Comparison of ENCODE assay signal across 1 cellular context in genomic region chr13:94362411-94362909, GRCh38.
TF ChIP-seq lines count a peak whose summit lies in the region.

No MANE protein-coding gene starts in this region.

TF ChIP-seq in WTC11, 78 proteins besides CTCF, POLR2A, EP300 and RAD21 (continued from another document):
- TF ChIP-seq, protein P1, sequence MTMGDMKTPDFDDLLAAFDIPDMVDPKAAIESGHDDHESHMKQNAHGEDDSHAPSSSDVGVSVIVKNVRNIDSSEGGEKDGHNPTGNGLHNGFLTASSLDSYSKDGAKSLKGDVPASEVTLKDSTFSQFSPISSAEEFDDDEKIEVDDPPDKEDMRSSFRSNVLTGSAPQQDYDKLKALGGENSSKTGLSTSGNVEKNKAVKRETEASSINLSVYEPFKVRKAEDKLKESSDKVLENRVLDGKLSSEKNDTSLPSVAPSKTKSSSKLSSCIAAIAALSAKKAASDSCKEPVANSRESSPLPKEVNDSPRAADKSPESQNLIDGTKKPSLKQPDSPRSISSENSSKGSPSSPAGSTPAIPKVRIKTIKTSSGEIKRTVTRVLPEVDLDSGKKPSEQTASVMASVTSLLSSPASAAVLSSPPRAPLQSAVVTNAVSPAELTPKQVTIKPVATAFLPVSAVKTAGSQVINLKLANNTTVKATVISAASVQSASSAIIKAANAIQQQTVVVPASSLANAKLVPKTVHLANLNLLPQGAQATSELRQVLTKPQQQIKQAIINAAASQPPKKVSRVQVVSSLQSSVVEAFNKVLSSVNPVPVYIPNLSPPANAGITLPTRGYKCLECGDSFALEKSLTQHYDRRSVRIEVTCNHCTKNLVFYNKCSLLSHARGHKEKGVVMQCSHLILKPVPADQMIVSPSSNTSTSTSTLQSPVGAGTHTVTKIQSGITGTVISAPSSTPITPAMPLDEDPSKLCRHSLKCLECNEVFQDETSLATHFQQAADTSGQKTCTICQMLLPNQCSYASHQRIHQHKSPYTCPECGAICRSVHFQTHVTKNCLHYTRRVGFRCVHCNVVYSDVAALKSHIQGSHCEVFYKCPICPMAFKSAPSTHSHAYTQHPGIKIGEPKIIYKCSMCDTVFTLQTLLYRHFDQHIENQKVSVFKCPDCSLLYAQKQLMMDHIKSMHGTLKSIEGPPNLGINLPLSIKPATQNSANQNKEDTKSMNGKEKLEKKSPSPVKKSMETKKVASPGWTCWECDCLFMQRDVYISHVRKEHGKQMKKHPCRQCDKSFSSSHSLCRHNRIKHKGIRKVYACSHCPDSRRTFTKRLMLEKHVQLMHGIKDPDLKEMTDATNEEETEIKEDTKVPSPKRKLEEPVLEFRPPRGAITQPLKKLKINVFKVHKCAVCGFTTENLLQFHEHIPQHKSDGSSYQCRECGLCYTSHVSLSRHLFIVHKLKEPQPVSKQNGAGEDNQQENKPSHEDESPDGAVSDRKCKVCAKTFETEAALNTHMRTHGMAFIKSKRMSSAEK (CRISPR knock-in tag; IDR thresholded peaks at IDR 0.05; ENCODE audit: borderline replicate concordance): no peak
